Comparison of ENCODE assay signal across 1 cellular context in the genomic region with DNA sequence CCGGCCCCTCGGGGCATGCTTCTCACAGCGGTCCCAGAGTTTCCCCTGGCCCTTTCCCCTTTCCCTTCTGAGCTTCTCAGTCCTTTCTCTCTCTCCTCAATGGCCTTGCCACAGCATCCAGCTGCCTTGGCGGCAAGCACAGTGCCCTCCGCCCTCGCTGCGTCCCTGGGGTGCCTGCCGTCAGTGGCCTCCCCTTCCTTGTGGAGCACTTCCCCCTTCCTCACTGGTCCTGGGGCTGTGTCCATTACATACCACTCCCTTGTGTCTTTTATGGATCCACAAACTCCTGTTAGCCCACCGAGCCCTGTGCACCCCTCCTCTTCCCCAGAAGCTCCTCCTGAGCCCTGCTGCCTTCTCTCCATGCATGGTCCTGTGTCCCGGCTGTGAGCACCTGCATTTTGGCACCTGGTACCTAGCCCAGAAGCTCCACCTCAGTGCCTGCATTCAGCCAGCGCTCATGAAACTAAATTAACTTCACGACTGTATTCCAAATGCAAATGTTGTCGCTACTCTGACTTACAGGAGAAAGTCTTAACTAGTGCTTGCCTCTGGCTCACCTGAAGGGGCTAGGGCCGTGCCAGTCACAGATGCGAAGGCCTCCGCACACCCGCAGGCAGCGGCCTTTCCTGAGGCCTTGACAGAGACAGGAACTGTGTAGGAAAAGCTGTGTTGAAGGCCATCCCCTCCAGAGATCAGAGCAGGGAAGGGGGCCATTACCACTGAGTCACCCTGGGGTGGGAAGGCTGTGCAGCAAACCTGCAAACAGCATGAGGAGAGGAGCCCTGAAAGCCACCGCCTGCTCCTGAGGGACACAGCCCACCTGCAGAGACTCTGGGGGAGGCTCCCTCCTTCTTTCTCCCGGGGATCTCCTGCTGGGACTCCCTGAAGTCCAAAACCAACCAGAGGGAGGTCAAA.
TF ChIP-seq lines count a peak whose summit lies in the region.

No MANE protein-coding gene starts in this region.

TF ChIP-seq in HepG2, 621 proteins besides CTCF, POLR2A, EP300 and RAD21:
- no peak for TF ChIP-seq IKZF1 (IDR thresholded peaks at IDR 0.05)
- TF ChIP-seq, protein P1, sequence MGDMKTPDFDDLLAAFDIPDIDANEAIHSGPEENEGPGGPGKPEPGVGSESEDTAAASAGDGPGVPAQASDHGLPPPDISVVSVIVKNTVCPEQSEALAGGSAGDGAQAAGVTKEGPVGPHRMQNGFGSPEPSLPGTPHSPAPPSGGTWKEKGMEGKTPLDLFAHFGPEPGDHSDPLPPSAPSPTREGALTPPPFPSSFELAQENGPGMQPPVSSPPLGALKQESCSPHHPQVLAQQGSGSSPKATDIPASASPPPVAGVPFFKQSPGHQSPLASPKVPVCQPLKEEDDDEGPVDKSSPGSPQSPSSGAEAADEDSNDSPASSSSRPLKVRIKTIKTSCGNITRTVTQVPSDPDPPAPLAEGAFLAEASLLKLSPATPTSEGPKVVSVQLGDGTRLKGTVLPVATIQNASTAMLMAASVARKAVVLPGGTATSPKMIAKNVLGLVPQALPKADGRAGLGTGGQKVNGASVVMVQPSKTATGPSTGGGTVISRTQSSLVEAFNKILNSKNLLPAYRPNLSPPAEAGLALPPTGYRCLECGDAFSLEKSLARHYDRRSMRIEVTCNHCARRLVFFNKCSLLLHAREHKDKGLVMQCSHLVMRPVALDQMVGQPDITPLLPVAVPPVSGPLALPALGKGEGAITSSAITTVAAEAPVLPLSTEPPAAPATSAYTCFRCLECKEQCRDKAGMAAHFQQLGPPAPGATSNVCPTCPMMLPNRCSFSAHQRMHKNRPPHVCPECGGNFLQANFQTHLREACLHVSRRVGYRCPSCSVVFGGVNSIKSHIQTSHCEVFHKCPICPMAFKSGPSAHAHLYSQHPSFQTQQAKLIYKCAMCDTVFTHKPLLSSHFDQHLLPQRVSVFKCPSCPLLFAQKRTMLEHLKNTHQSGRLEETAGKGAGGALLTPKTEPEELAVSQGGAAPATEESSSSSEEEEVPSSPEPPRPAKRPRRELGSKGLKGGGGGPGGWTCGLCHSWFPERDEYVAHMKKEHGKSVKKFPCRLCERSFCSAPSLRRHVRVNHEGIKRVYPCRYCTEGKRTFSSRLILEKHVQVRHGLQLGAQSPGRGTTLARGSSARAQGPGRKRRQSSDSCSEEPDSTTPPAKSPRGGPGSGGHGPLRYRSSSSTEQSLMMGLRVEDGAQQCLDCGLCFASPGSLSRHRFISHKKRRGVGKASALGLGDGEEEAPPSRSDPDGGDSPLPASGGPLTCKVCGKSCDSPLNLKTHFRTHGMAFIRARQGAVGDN (CRISPR knock-in tag; IDR thresholded peaks at IDR 0.05) = peak; percentile 23; the same call in 1 of the 2 replicates
